ENCODE assay signal across 34 cellular contexts in the genomic region with DNA sequence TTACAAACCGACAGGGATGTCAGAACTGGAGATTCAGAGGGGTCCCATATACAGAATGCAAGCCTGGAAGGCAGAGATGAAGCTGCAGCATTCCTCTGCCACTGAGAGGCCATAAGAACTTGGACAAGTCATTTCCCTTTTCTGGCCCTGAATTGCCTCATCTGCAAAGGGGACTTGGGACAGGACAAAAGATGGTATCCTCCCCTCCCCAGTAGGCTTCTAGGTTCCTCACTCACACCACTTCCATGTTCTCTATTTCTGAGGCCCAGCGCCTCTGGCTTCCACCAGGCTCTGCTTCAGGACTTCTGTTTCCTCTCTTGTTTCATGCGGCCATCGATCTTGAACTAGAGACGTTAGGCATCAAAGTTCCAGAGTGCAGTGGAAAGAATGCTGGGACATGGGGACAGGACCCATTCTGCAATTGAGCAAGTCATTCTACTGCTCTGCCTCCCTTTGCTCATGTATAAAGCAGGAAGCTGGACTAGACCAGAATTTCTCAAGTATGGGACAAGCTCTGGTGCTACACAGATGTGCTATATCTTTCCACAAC. TPM values are rescaled to one million over a fixed set of nuclear protein-coding genes. Genes with fewer than 3 reads are reported as not detected.
DNase-seq lines count a peak whose midpoint lies in the region; ATAC-seq, FAIRE-seq and TF ChIP-seq lines count a peak whose summit lies in the region.
"Had no signal": no experiment of that assay in that cellular context is flagged by ENCODE, and none has a peak within 500 bp of the region (broad histone marks: within the 10 kb centered on the region; RNA-seq: fewer than 3 reads in every experiment).

No MANE protein-coding gene starts in this region.

- no peak for ATAC-seq in A549
- ATAC-seq in body of pancreas: no peak
- ATAC-seq in activated CD8-positive, alpha-beta T cell treated with anti-CD3 and anti-CD28 coated beads, Interleukin-2, amount 10 ng/mL, durations not matched to agents 7 days and 5 days: no peak
- no peak for ATAC-seq in activated naive CD8-positive, alpha-beta T cell treated with anti-CD3 and anti-CD28 coated beads, Interleukin-2, amount 50 U/mL, for 24 hours
- ATAC-seq: activated naive CD4-positive, alpha-beta T cell treated with anti-CD3 and anti-CD28 coated beads, Interleukin-2, amount 50 U/mL, for 72 hours; left cardiac atrium; psoas muscle; stimulated activated naive CD8-positive, alpha-beta T cell treated with anti-CD3 and anti-CD28 coated beads, Interleukin-15, Interleukin-2, amounts not matched to agents 100 U/mL and 50 U/mL, for 24 hours; T-helper 17 cell had no signal

- no peak for TF ChIP-seq EP300 in A549 (IDR thresholded peaks at IDR 0.05)

- TF ChIP-seq POLR2A in A549 (IDR thresholded peaks at IDR 0.05; ENCODE audit: low read length) (no peak), body of pancreas (IDR thresholded peaks at IDR 0.05) (no peak)

- no peaks in the 10 kb centered on the region for H3K9me3 Mint-ChIP-seq in nephron
- no peaks in the 10 kb centered on the region for H3K9me3 Mint-ChIP-seq in activated CD8-positive, alpha-beta T cell treated with anti-CD3 and anti-CD28 coated beads, Interleukin-2, amount 10 ng/mL, durations not matched to agents 7 days and 5 days (ENCODE audit: insufficient read depth)
- H3K9me3 Mint-ChIP-seq in activated naive CD8-positive, alpha-beta T cell treated with anti-CD3 and anti-CD28 coated beads, Interleukin-2, amount 50 U/mL, for 24 hours: no peaks in the 10 kb centered on the region
- H3K9me3 Mint-ChIP-seq: activated naive CD4-positive, alpha-beta T cell treated with anti-CD3 and anti-CD28 coated beads, Interleukin-2, amount 50 U/mL, for 72 hours; H9 had no signal

- no peak overlapping the region for H3K4me3 Mint-ChIP-seq in nephron
- no peak overlapping the region for H3K4me3 Mint-ChIP-seq in activated CD8-positive, alpha-beta T cell treated with anti-CD3 and anti-CD28 coated beads, Interleukin-2, amount 10 ng/mL, durations not matched to agents 7 days and 5 days
- H3K4me3 Mint-ChIP-seq in activated naive CD8-positive, alpha-beta T cell treated with anti-CD3 and anti-CD28 coated beads, Interleukin-2, amount 50 U/mL, for 24 hours: no peak overlapping the region
- H3K4me3 Mint-ChIP-seq: H9, T-helper 17 cell had no signal

- H3K27me3 Mint-ChIP-seq in nephron (ENCODE audit: low read depth): no peaks in the 10 kb centered on the region
- H3K27me3 Mint-ChIP-seq in activated CD8-positive, alpha-beta T cell treated with anti-CD3 and anti-CD28 coated beads, Interleukin-2, amount 10 ng/mL, durations not matched to agents 7 days and 5 days (ENCODE audit: low read depth): peaks cover 12% of the 10 kb centered on the region
- peaks cover 4% of the 10 kb centered on the region for H3K27me3 Mint-ChIP-seq in activated naive CD8-positive, alpha-beta T cell treated with anti-CD3 and anti-CD28 coated beads, Interleukin-2, amount 50 U/mL, for 24 hours

- H3K36me3 Mint-ChIP-seq in nephron (ENCODE audit: low read depth): no peaks in the 10 kb centered on the region
- H3K36me3 Mint-ChIP-seq in activated CD8-positive, alpha-beta T cell treated with anti-CD3 and anti-CD28 coated beads, Interleukin-2, amount 10 ng/mL, durations not matched to agents 7 days and 5 days (ENCODE audit: low read depth): no peaks in the 10 kb centered on the region
- H3K36me3 Mint-ChIP-seq in activated naive CD8-positive, alpha-beta T cell treated with anti-CD3 and anti-CD28 coated beads, Interleukin-2, amount 50 U/mL, for 24 hours (ENCODE audit: low read depth): no peaks in the 10 kb centered on the region
- H3K36me3 Mint-ChIP-seq: activated naive CD4-positive, alpha-beta T cell treated with anti-CD3 and anti-CD28 coated beads, Interleukin-2, amount 50 U/mL, for 72 hours had no signal

- peak overlapping the region; percentile 89 for H3K4me2 ChIP-seq in A549
- H3K4me2 ChIP-seq: BLaER1, KMS-11 had no signal

- H3K4me1 ChIP-seq in A549 (peaks cover 84% of the 10 kb centered on the region), body of pancreas (peaks cover 69% of the 10 kb centered on the region)
- H3K4me1 ChIP-seq: BLaER1 had no signal

- POLR2A ChIA-PET in A549 (lab: Yijun Ruan, JAX): no interaction called here
- POLR2A ChIA-PET in activated CD8-positive, alpha-beta T cell treated with anti-CD3 and anti-CD28 coated beads, Interleukin-2, amount 10 ng/mL, durations not matched to agents 7 days and 5 days (lab: Charles Lee): no interaction called here

- CTCF ChIA-PET in A549 (lab: Yijun Ruan, JAX): interaction anchor here (0.6 to 2.0 kb wide), 6 partner anchors 50 to 640 kb away, joined by 3 to 8 read pairs (median 3); no protein-coding TSS in a partner anchor
- CTCF ChIA-PET in activated CD8-positive, alpha-beta T cell treated with anti-CD3 and anti-CD28 coated beads, Interleukin-2, amount 10 ng/mL, durations not matched to agents 7 days and 5 days (lab: Charles Lee): no interaction called here

- 90% methylated on average over 5 of the region's 5 CpGs for WGBS in A549 (ENCODE audit: missing lambda C conversion rate)
- WGBS in body of pancreas, 2 donors: 80 to 86% methylated on average over 5 of the region's 5 CpGs

- no peak for FAIRE-seq in A549 (lab: Jason Lieb, UNC)
- FAIRE-seq: HTR-8/SVneo had no signal

- no peak for TF ChIP-seq RAD21 in A549 (conservative IDR thresholded peaks at IDR 0.05 in 1 of 2, IDR thresholded peaks at IDR 0.05 in 1 of 2)

- DNase-seq in A549 (ENCODE audit: low read depth in 1 of 2, low spot score in 1 of 2) (no peak), Kasumi-1 (lab: John Stamatoyannopoulos, UW) (peak; percentile 7), body of pancreas (no peak), ureter (ENCODE audit: low spot score) (no peak), dermis blood vessel endothelial cell (no peak)
- DNase-seq in activated CD8-positive, alpha-beta T cell treated with anti-CD3 and anti-CD28 coated beads, Interleukin-2, amount 10 ng/mL, durations not matched to agents 7 days and 5 days: no peak
- DNase-seq in activated naive CD8-positive, alpha-beta T cell treated with anti-CD3 and anti-CD28 coated beads, Interleukin-2, amount 50 U/mL, for 24 hours: no peak
- DNase-seq: activated T-cell treated with anti-CD3 and anti-CD28 coated beads for 4 hours; aorta; Caco-2; DMS79; foreskin melanocyte; GF-D8; H9; left cardiac atrium; NCI-H1092; NCI-H1694 treated with DMSO at 0.1 percent for 48 hours; NCI-H2171; NCI-H510A treated with DMSO at 0.1 percent for 48 hours; psoas muscle; stimulated activated naive CD8-positive, alpha-beta T cell treated with anti-CD3 and anti-CD28 coated beads, Interleukin-15, Interleukin-2, amounts not matched to agents 100 U/mL and 50 U/mL, for 24 hours; T-helper 17 cell; testis had no signal

- peak overlapping the region; percentile 50 to 91 (median 70) for H3K27ac Mint-ChIP-seq in nephron
- H3K27ac Mint-ChIP-seq in activated CD8-positive, alpha-beta T cell treated with anti-CD3 and anti-CD28 coated beads, Interleukin-2, amount 10 ng/mL, durations not matched to agents 7 days and 5 days: no peak overlapping the region
- H3K27ac Mint-ChIP-seq in activated naive CD8-positive, alpha-beta T cell treated with anti-CD3 and anti-CD28 coated beads, Interleukin-2, amount 50 U/mL, for 24 hours: no peak overlapping the region
- H3K27ac Mint-ChIP-seq: T-helper 17 cell had no signal

- H3K4me3 ChIP-seq in A549 (no peak overlapping the region), body of pancreas (no peak overlapping the region)
- H3K4me3 ChIP-seq: BLaER1, cardiac muscle cell, coronary artery, esophagus muscularis mucosa, psoas muscle, SK-N-MC, testis, vagina had no signal

- H3K36me3 ChIP-seq in body of pancreas (replicated peaks in 1 of 2; ENCODE audit: insufficient read depth in 1 of 2, low read depth in 2 of 2): no peaks in the 10 kb centered on the region
- H3K36me3 ChIP-seq: BLaER1, cardiac muscle cell, esophagus muscularis mucosa, vagina had no signal

- no peaks in the 10 kb centered on the region for H3K9me3 ChIP-seq in A549
- no peaks in the 10 kb centered on the region for H3K9me3 ChIP-seq in body of pancreas
- H3K9me3 ChIP-seq: BLaER1, Caco-2, esophagus muscularis mucosa, psoas muscle, testis, vagina had no signal

- intact Hi-C loops in body of pancreas (cut with DNase I): no loop called here

- H3K27me3 ChIP-seq in body of pancreas: no peaks in the 10 kb centered on the region
- H3K27me3 ChIP-seq: BLaER1, cardiac muscle cell, esophagus muscularis mucosa, testis, vagina had no signal

- TF ChIP-seq CTCF in A549 (IDR thresholded peaks at IDR 0.05): no peak
- TF ChIP-seq CTCF in body of pancreas (IDR thresholded peaks at IDR 0.05): no peak
- TF ChIP-seq CTCF in nephron (IDR thresholded peaks at IDR 0.05; ENCODE audit: unreplicated experiment in 3 of 3): no peak

- H3K4me1 Mint-ChIP-seq in nephron: peaks cover 70% of the 10 kb centered on the region
- H3K4me1 Mint-ChIP-seq in activated CD8-positive, alpha-beta T cell treated with anti-CD3 and anti-CD28 coated beads, Interleukin-2, amount 10 ng/mL, durations not matched to agents 7 days and 5 days (ENCODE audit: low read depth): peaks cover 8% of the 10 kb centered on the region
- no peaks in the 10 kb centered on the region for H3K4me1 Mint-ChIP-seq in activated naive CD8-positive, alpha-beta T cell treated with anti-CD3 and anti-CD28 coated beads, Interleukin-2, amount 50 U/mL, for 24 hours

- peak overlapping the region; percentile 89 to 93 for H3K27ac ChIP-seq in A549
- peak overlapping the region in 3 of 4 donors; percentile 75 to 80 (median 77) for H3K27ac ChIP-seq in body of pancreas
- H3K27ac ChIP-seq: BLaER1, cardiac muscle cell, coronary artery, esophagus muscularis mucosa, KMS-11, psoas muscle, SK-N-MC, testis, vagina had no signal

TF ChIP-seq in A549, 52 proteins besides CTCF, POLR2A, EP300 and RAD21 (continues in another document):
- TF ChIP-seq HOXB5 (CRISPR knock-in tag; IDR thresholded peaks at IDR 0.05) (peak; percentile 37; the same call in 1 of the 2 replicates), HOXB13 (CRISPR knock-in tag; IDR thresholded peaks at IDR 0.05; ENCODE audit: low read depth) (no peak)

RNA-seq across cellular contexts. Expression of a gene that starts 1.7 kb away (rescaled TPM):
- polyA plus RNA-seq in A549 (2011; rRNA removed) (17.4 and 38.6 TPM in 2 replicates), A549 (2017; fragmentation: RNase III; extraction: RNeasy Plus Mini Kit Qiagen cat#74134 plus additional on column Dnase treatment) (28.7 to 45.2 TPM (median 32.2 TPM) in 3 replicates)
- 6.2 and 9.6 TPM in 2 replicates for polyA plus RNA-seq in A549 (2012; cell fraction: cytosol; rRNA removed)
- polyA plus RNA-seq in A549 (2012; cell fraction: nucleus; rRNA removed): 5.8 and 6.9 TPM in 2 replicates
- 20.8 and 30.0 TPM in 2 replicates for polyA minus RNA-seq in A549 (2011; rRNA and poly(A)+ RNA removed)
- total RNA-seq in body of pancreas (100 to 1,000 TPM in 1 of 2 donors, 10 to 100 TPM in 1; 53.2 to 149 TPM), ureter (not detected), dermis blood vessel endothelial cell (not detected in 2 replicates)
- not detected for total RNA-seq in activated CD8-positive, alpha-beta T cell treated with anti-CD3 and anti-CD28 coated beads, Interleukin-2, amount 10 ng/mL, durations not matched to agents 7 days and 5 days
- total RNA-seq: A673; activated naive CD4-positive, alpha-beta T cell treated with anti-CD3 and anti-CD28 coated beads, Interleukin-2, amount 50 U/mL, for 72 hours; aorta; cardiac muscle cell; H9; T-helper 17 cell; vagina had no signal

Comparison
In these comparisons a context has a peak if more than half of its experiments do, and no peak if none do; other contexts are left out.
1. DNase-seq: peak in Kasumi-1 (2 of 2); none in A549 (0 of 2), body of pancreas (0 of 4), ureter (single experiment), dermis blood vessel endothelial cell (single experiment), activated CD8-positive, alpha-beta T cell treated with anti-CD3 and anti-CD28 coated beads, Interleukin-2, amount 10 ng/mL, durations not matched to agents 7 days and 5 days (single experiment) and activated naive CD8-positive, alpha-beta T cell treated with anti-CD3 and anti-CD28 coated beads, Interleukin-2, amount 50 U/mL, for 24 hours (single experiment).
2. H3K27ac Mint-ChIP-seq: peak in nephron (3 of 3); none in activated CD8-positive, alpha-beta T cell treated with anti-CD3 and anti-CD28 coated beads, Interleukin-2, amount 10 ng/mL, durations not matched to agents 7 days and 5 days (single experiment) and activated naive CD8-positive, alpha-beta T cell treated with anti-CD3 and anti-CD28 coated beads, Interleukin-2, amount 50 U/mL, for 24 hours (single experiment).
3. RNA of a gene that starts 1.7 kb away (total RNA-seq): 53.2 to 149 TPM in body of pancreas; not detected in ureter (single experiment), not detected in dermis blood vessel endothelial cell and not detected in activated CD8-positive, alpha-beta T cell treated with anti-CD3 and anti-CD28 coated beads, Interleukin-2, amount 10 ng/mL, durations not matched to agents 7 days and 5 days; every median in the first group is over 10 times any median in the second.